In genomic region chr17:64653985-64654355, GRCh38 we compare ENCODE assay signal across 3 cellular contexts.
TF ChIP-seq lines count a peak whose summit lies in the region.

No MANE protein-coding gene starts in this region.

TF ChIP-seq in SK-N-SH, 30 proteins besides CTCF, POLR2A, EP300 and RAD21:
- TF ChIP-seq SMC3 (IDR thresholded peaks at IDR 0.05; ENCODE audit: low read depth, low read length) (no peak), POLR2AphosphoS5 (IDR thresholded peaks at IDR 0.05; ENCODE audit: low read depth, low read length) (no peak), RXRA (IDR thresholded peaks at IDR 0.05; ENCODE audit: borderline replicate concordance, low read depth) (no peak), JUND (IDR thresholded peaks at IDR 0.05) (0 out of 2 replicates have a peak, but pooled peaks have one; percentile 12), REST (IDR thresholded peaks at IDR 0.05; ENCODE audit: low read depth, low read length) (no peak), FOSL2 (IDR thresholded peaks at IDR 0.05; ENCODE audit: borderline replicate concordance, low read depth) (no peak)
TF ChIP-seq in SK-N-SH: peak in this region for 1.

TF ChIP-seq in SK-N-SH treated with all-trans-retinoic acid at 6 μM for 48 hours, 23 proteins besides CTCF, POLR2A, EP300 and RAD21 (continues in another document):
- no peak for TF ChIP-seq CREB5 (CRISPR knock-in tag; IDR thresholded peaks at IDR 0.05; ENCODE audit: low read depth)
- TF ChIP-seq CSRNP3 (CRISPR knock-in tag; IDR thresholded peaks at IDR 0.05): no peak
- TF ChIP-seq TOX (CRISPR knock-in tag; IDR thresholded peaks at IDR 0.05; ENCODE audit: borderline replicate concordance): no peak
- TF ChIP-seq SNAI2 (CRISPR knock-in tag; IDR thresholded peaks at IDR 0.05): no peak
- TF ChIP-seq POU6F1 (CRISPR knock-in tag; IDR thresholded peaks at IDR 0.05; ENCODE audit: borderline replicate concordance, low read depth): no peak
- TF ChIP-seq TCF4 (CRISPR knock-in tag; IDR thresholded peaks at IDR 0.05; ENCODE audit: borderline replicate concordance): no peak
- no peak for TF ChIP-seq PATZ1 (CRISPR knock-in tag; IDR thresholded peaks at IDR 0.05; ENCODE audit: borderline replicate concordance)
- TF ChIP-seq ZFP3 (CRISPR knock-in tag; IDR thresholded peaks at IDR 0.05): no peak
- TF ChIP-seq BACH2 (CRISPR knock-in tag; IDR thresholded peaks at IDR 0.05; ENCODE audit: borderline replicate concordance): no peak
- TF ChIP-seq ZFP30 (CRISPR knock-in tag; IDR thresholded peaks at IDR 0.05): no peak
- no peak for TF ChIP-seq ZNF8 (CRISPR knock-in tag; IDR thresholded peaks at IDR 0.05)
- TF ChIP-seq GLIS3 (CRISPR knock-in tag; IDR thresholded peaks at IDR 0.05): no peak
- no peak for TF ChIP-seq TSHZ2 (CRISPR knock-in tag; IDR thresholded peaks at IDR 0.05)
- TF ChIP-seq RARB (CRISPR knock-in tag; IDR thresholded peaks at IDR 0.05): no peak
- no peak for TF ChIP-seq ISL1 (CRISPR knock-in tag; IDR thresholded peaks at IDR 0.05)
- no peak for TF ChIP-seq OSR1 (CRISPR knock-in tag; IDR thresholded peaks at IDR 0.05)
- TF ChIP-seq PPARA (CRISPR knock-in tag; IDR thresholded peaks at IDR 0.05; ENCODE audit: borderline replicate concordance): no peak
- no peak for TF ChIP-seq ZC3H10 (CRISPR knock-in tag; IDR thresholded peaks at IDR 0.05)
- no peak for TF ChIP-seq ZNF70 (CRISPR knock-in tag; IDR thresholded peaks at IDR 0.05)

TF ChIP-seq in IMR-90, 13 proteins besides CTCF, POLR2A, EP300 and RAD21:
- TF ChIP-seq USF2 (IDR thresholded peaks at IDR 0.05; ENCODE audit: low read depth, low read length) (no peak), SMC3 (IDR thresholded peaks at IDR 0.05; ENCODE audit: low read depth, low read length) (no peak), BHLHE40 (IDR thresholded peaks at IDR 0.05; ENCODE audit: low read depth, low read length) (no peak), MAZ (IDR thresholded peaks at IDR 0.05; ENCODE audit: borderline replicate concordance, low read depth, low read length) (no peak), ELK1 (IDR thresholded peaks at IDR 0.05; ENCODE audit: borderline replicate concordance, low read depth, low read length) (no peak), RCOR1 (IDR thresholded peaks at IDR 0.05; ENCODE audit: insufficient replicate concordance, low read length) (no peak), FOS (IDR thresholded peaks at IDR 0.05; ENCODE audit: low read depth, low read length) (no peak), MAFK (IDR thresholded peaks at IDR 0.05; ENCODE audit: low read depth, low read length) (no peak), CHD1 (IDR thresholded peaks at IDR 0.05; ENCODE audit: low read depth, low read length) (no peak), NFE2L2 (IDR thresholded peaks at IDR 0.05; ENCODE audit: low read depth, low read length) (no peak)
